Comparison of ENCODE assay signal across 8 cellular contexts in genomic region chr7:100675581-100676350, GRCh38. TPM values are rescaled to one million over a fixed set of nuclear protein-coding genes. Genes with fewer than 3 reads are reported as not detected.
DNase-seq lines count a peak whose midpoint lies in the region; ATAC-seq, FAIRE-seq and TF ChIP-seq lines count a peak whose summit lies in the region.

No MANE protein-coding gene starts in this region.

- H3K9me3 ChIP-seq in MG63 (no peaks in the 10 kb centered on the region), small intestine (ENCODE audit: control insufficient read depth, low read depth) (no peaks in the 10 kb centered on the region)

- FAIRE-seq in small intestine (lab: Jason Lieb, UNC): no peak

- no peaks in the 10 kb centered on the region for H3K4me1 ChIP-seq in small intestine (ENCODE audit: control insufficient read depth in 2 of 2, insufficient read depth in 1 of 2, low read depth in 1 of 2, low read length in 1 of 2)

- H3K36me3 ChIP-seq in MG63 (peaks cover 23% of the 10 kb centered on the region), small intestine (ENCODE audit: control insufficient read depth in 2 of 2, insufficient read depth in 2 of 2, low read length in 2 of 2) (peaks cover 4 to 10% of the 10 kb centered on the region in 2 donors)

- TF ChIP-seq CTCF in VCaP (conservative IDR thresholded peaks at IDR 0.05): no peak

- DNase-seq in CD1c-positive myeloid dendritic cell (ENCODE audit: extremely low spot score): peak; percentile 83
- DNase-seq in MG63: peak; percentile 70
- DNase-seq in T47D (ENCODE audit: low read depth in 1 of 2, low spot score in 1 of 2): peak; percentile 69 to 88
- peak; percentile 73 for DNase-seq in iPS-NIHi7 (ENCODE audit: extremely low spot score)
- DNase-seq in small intestine: peak; percentile 72
- no peak for DNase-seq in SHP77 treated with DMSO at 0.1 percent for 48 hours (lab: John Stamatoyannopoulos, UW)

- H3K27me3 ChIP-seq in MG63 (no peaks in the 10 kb centered on the region), small intestine (ENCODE audit: control insufficient read depth in 2 of 2, insufficient read depth in 2 of 2, low read length in 2 of 2) (no peaks in the 10 kb centered on the region)

- peak overlapping the region; percentile 92 for H3K4me3 ChIP-seq in MG63
- H3K4me3 ChIP-seq in small intestine (ENCODE audit: low read depth in 1 of 2, low read length in 2 of 2): peak overlapping the region; percentile 98

- H3K27ac ChIP-seq in VCaP (peak overlapping the region; percentile 96), small intestine (ENCODE audit: low read depth in 1 of 2, low read length in 1 of 2) (peak overlapping the region in 1 of 2 donors; percentile 91)

- ATAC-seq in GM19463 (IDR thresholded peaks at IDR 0.05; ENCODE audit: unreplicated experiment): peak; percentile 28

- in situ Hi-C loops in T47D (cut with HindIII; ENCODE audit: low pct_unique_long_range_greater_than_20kb, low sequenced_read_pairs): no loop called here

- 0 to 2% (median 1%) methylated on average over 42 to 59 of the region's 59 CpGs for WGBS in small intestine, 3 donors

RNA-seq across cellular contexts. Expression of gene GNB2, which starts 2.2 kb away (rescaled TPM):
- total RNA-seq in MG63 (2014; rRNA removed; shearing (Covaris generic); ENCODE audit: low replicate concordance): 128 and 174 TPM in 2 replicates
- polyA plus RNA-seq in small intestine: 100 to 1,000 TPM; 179 to 214 (median 191) TPM

RNA-seq across cellular contexts. Expression of gene GIGYF1, which starts 18.3 kb away (rescaled TPM):
- 9.1 and 9.2 TPM in 2 replicates for total RNA-seq in MG63 (2014; rRNA removed; shearing (Covaris generic); ENCODE audit: low replicate concordance)
- 10 to 100 TPM; 15.7 to 18.6 (median 17.3) TPM for polyA plus RNA-seq in small intestine

RNA-seq across cellular contexts. Expression of gene ACTL6B, which starts 19.5 kb away (rescaled TPM):
- not detected in 2 replicates for total RNA-seq in MG63 (2014; rRNA removed; shearing (Covaris generic); ENCODE audit: low replicate concordance)
- polyA plus RNA-seq in small intestine: under 1 TPM in 1 of 3 donors, not detected in 2; 1.00 TPM

RNA-seq across cellular contexts. Expression of gene POP7, which starts 30.2 kb away (rescaled TPM):
- total RNA-seq in MG63 (2014; rRNA removed; shearing (Covaris generic); ENCODE audit: low replicate concordance): 41.5 and 92.8 TPM in 2 replicates
- 10 to 100 TPM; 39.6 to 44.8 (median 42.2) TPM for polyA plus RNA-seq in small intestine

RNA-seq across cellular contexts. Expression of gene TFR2, which starts 34.4 kb away (rescaled TPM):
- 0.33 TPM in 1 of 2 replicates, not detected in the other for total RNA-seq in MG63 (2014; rRNA removed; shearing (Covaris generic); ENCODE audit: low replicate concordance)
- 1 to 10 TPM in 1 of 3 donors, not detected in 2; 1.3 TPM for polyA plus RNA-seq in small intestine
